In genomic region chr11:44992774-44993173, GRCh38 we compare ENCODE assay signal across 1 cellular context.
TF ChIP-seq lines count a peak whose summit lies in the region.

No MANE protein-coding gene starts in this region.

TF ChIP-seq in SK-N-SH treated with all-trans-retinoic acid at 6 μM for 48 hours, 23 proteins besides CTCF, POLR2A, EP300 and RAD21 (continued from another document):
- TF ChIP-seq TOX (CRISPR knock-in tag; IDR thresholded peaks at IDR 0.05; ENCODE audit: borderline replicate concordance): no peak
- no peak for TF ChIP-seq ZNF70 (CRISPR knock-in tag; IDR thresholded peaks at IDR 0.05)
- no peak for TF ChIP-seq SNAI2 (CRISPR knock-in tag; IDR thresholded peaks at IDR 0.05)
TF ChIP-seq in SK-N-SH treated with all-trans-retinoic acid at 6 μM for 48 hours: peak in this region for 1.
